ENCODE assay signal across 13 cellular contexts in the genomic region with DNA sequence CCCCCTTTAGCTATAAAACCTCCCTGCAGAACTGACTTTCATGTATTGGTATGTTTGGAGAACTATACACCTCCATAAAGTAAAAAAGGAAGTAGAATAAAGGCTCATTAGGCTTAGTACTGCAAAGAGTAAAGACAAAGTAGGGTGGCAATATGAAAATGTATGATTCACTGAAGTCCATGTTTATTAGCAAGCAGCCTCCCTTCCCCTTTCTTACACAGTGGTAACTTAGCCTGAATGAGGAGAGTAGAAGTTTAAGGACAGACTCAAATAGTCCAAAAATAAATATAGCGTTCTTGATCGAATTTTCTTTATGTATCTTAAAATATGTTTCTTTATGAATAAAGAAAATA. TPM values are rescaled to one million over a fixed set of nuclear protein-coding genes. Genes with fewer than 3 reads are reported as not detected.
DNase-seq lines count a peak whose midpoint lies in the region; ATAC-seq and TF ChIP-seq lines count a peak whose summit lies in the region.
"Had no signal": no experiment of that assay in that cellular context is flagged by ENCODE, and none has a peak within 500 bp of the region (broad histone marks: within the 10 kb centered on the region; RNA-seq: fewer than 3 reads in every experiment).

No MANE protein-coding gene starts in this region.

- peak overlapping the region; percentile 94 for H3K4me3 Mint-ChIP-seq in nephron progenitor cell

- H3K27me3 ChIP-seq in GM06990 (replicated peaks; ENCODE audit: control insufficient read depth, insufficient read depth, low read length) (no peaks in the 10 kb centered on the region), brain microvascular endothelial cell (replicated peaks) (no peaks in the 10 kb centered on the region), H7 (ENCODE audit: control insufficient read depth, insufficient read depth, low read length) (peaks cover 42% of the 10 kb centered on the region)
- H3K27me3 ChIP-seq: testis had no signal

- H3K27me3 Mint-ChIP-seq in nephron progenitor cell (ENCODE audit: low read depth, poor library complexity): peaks cover 33% of the 10 kb centered on the region

- TF ChIP-seq CTCF in GM06990 (IDR thresholded peaks at IDR 0.05; ENCODE audit: insufficient read depth, low read length, poor library complexity, severe bottlenecking) (no peak), brain microvascular endothelial cell (IDR thresholded peaks at IDR 0.05; ENCODE audit: low read depth, low read length, missing control alignments) (no peak), nephron progenitor cell (IDR thresholded peaks at IDR 0.05) (no peak)

- H3K4me3 ChIP-seq in GM06990 (replicated peaks; ENCODE audit: low read depth, low read length): peak overlapping the region; percentile 72
- H3K4me3 ChIP-seq in brain microvascular endothelial cell (ENCODE audit: low read depth, low read length): peak overlapping the region; percentile 71
- no peak overlapping the region for H3K4me3 ChIP-seq in H7 (ENCODE audit: insufficient read depth, low read depth, low read length)

- ATAC-seq in HG03196 (IDR thresholded peaks at IDR 0.05; ENCODE audit: unreplicated experiment) (no peak), HG03097 (IDR thresholded peaks at IDR 0.05; ENCODE audit: low FRiP score, unreplicated experiment) (no peak)
- ATAC-seq: gastroesophageal sphincter had no signal

- no peaks in the 10 kb centered on the region for H3K36me3 Mint-ChIP-seq in nephron progenitor cell (ENCODE audit: low read depth)
- H3K36me3 Mint-ChIP-seq: CD8-positive, alpha-beta memory T cell had no signal

- peaks cover 21% of the 10 kb centered on the region for H3K4me1 Mint-ChIP-seq in nephron progenitor cell

- no peak overlapping the region for H3K27ac Mint-ChIP-seq in nephron progenitor cell
- H3K27ac Mint-ChIP-seq: CD8-positive, alpha-beta memory T cell had no signal

- no peak for DNase-seq in GM06990 (ENCODE audit: extremely low read depth, insufficient read length)
- DNase-seq in NCI-H82 treated with DMSO at 0.1 percent for 48 hours (lab: John Stamatoyannopoulos, UW; ENCODE audit: unreplicated experiment): peak; percentile 59
- DNase-seq in brain microvascular endothelial cell: no peak
- no peak for DNase-seq in nephron progenitor cell
- no peak for DNase-seq in H7
- no peak for DNase-seq in Ammon's horn (ENCODE audit: low spot score)
- DNase-seq: activated CD4-positive, alpha-beta T cell treated with anti-CD3 and anti-CD28 coated beads, Interleukin-2, amount 50 U/mL, for 48 hours; CD8-positive, alpha-beta memory T cell; NCI-H1105 treated with DMSO at 0.1 percent for 48 hours; testis had no signal

- H3K9me3 Mint-ChIP-seq in nephron progenitor cell: no peaks in the 10 kb centered on the region

- H3K36me3 ChIP-seq in GM06990 (ENCODE audit: control insufficient read depth, insufficient read depth, low read length): no peaks in the 10 kb centered on the region
- H3K36me3 ChIP-seq in brain microvascular endothelial cell (replicated peaks): no peaks in the 10 kb centered on the region
- H3K36me3 ChIP-seq in H7 (replicated peaks; ENCODE audit: control insufficient read depth, insufficient read depth, low read length): no peaks in the 10 kb centered on the region
- H3K36me3 ChIP-seq: gastroesophageal sphincter had no signal

- in situ Hi-C loops in brain microvascular endothelial cell (cut with HindIII; ENCODE audit: low pct_ligation_motif_present, low sequenced_read_pairs): no loop called here

- H3K27ac ChIP-seq in brain microvascular endothelial cell: peak overlapping the region; percentile 67
- H3K27ac ChIP-seq: gastroesophageal sphincter, testis had no signal

RNA-seq across cellular contexts. Expression of a gene that starts 1.5 kb away (rescaled TPM):
- total RNA-seq in H7 (2014; rRNA removed; shearing (Covaris generic)): 0.18 and 0.48 TPM in 2 replicates
- total RNA-seq: CD8-positive, alpha-beta memory T cell had no signal
